In the genomic region with DNA sequence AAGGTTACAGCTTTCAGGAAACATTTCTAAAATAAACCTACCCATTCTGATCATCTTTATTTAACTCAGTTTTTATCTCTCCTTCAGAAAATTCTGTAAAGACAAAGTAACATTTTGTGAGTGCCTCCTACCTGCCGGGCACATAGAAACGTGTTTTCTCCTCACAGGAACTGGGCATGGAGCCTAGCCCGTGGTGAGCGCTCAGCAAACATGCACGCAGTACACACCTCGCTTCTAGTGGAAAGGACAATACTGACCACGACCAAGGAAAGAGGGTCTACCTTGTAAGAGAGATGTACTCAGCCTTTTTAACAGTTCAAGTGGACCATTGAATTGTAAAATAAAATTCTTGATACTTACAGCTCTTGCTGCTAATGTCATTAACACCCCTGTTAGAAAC, we compare ENCODE assay signal across 21 cellular contexts.
"Had no signal": no experiment of that assay in that cellular context is flagged by ENCODE, and none has a peak within 500 bp of the region (broad histone marks: within the 10 kb centered on the region; RNA-seq: fewer than 3 reads in every experiment).

No MANE protein-coding gene starts in this region.

- H3K27me3 Mint-ChIP-seq: stimulated activated naive CD8-positive, alpha-beta T cell treated with anti-CD3 and anti-CD28 coated beads, Interleukin-15, amount 100 ng/mL, for 72 hours had no signal

- H3K27me3 ChIP-seq: neutrophil, pancreas, suprapubic skin, thyroid gland had no signal

- FAIRE-seq: frontal cortex, keratinocyte, pancreas had no signal

- H3K4me3 ChIP-seq: pancreas, smooth muscle cell, suprapubic skin, thyroid gland had no signal

- H3K4me2 ChIP-seq: smooth muscle cell had no signal

- H3K9me3 Mint-ChIP-seq: effector memory CD8-positive, alpha-beta T cell; natural killer cell; neural crest cell; stimulated activated naive CD8-positive, alpha-beta T cell treated with anti-CD3 and anti-CD28 coated beads, Interleukin-15, amount 100 ng/mL, for 72 hours had no signal

- H3K36me3 Mint-ChIP-seq: natural killer cell had no signal

- H3K27ac ChIP-seq: neutrophil, pancreas, suprapubic skin, thyroid gland had no signal

- H3K4me1 ChIP-seq: pancreas, suprapubic skin, thyroid gland had no signal

- DNase-seq: cerebellar nuclear complex; cortex of kidney; effector memory CD8-positive, alpha-beta T cell; natural killer cell; pancreas; retina; stimulated activated CD4-positive, alpha-beta T cell treated with anti-CD3 and anti-CD28 coated beads, Interleukin-12 subunit alpha, Interleukin-12 subunit beta, amount 100 ng/mL, for 4 hours; stimulated activated CD4-positive, alpha-beta T cell treated with anti-CD3 and anti-CD28 coated beads, Interleukin-1b, Interleukin-23, amount 100 ng/mL, for 48 hours; stimulated activated CD4-positive, alpha-beta T cell treated with anti-CD3 and anti-CD28 coated beads, Interleukin-4, amount 100 ng/mL, for 1 hour; stimulated activated CD8-positive, alpha-beta memory T cell treated with anti-CD3 and anti-CD28 coated beads, Interleukin-4, amount 100 ng/mL, for 48 hours; stimulated activated naive CD4-positive, alpha-beta T cell; stimulated activated naive CD8-positive, alpha-beta T cell treated with anti-CD3 and anti-CD28 coated beads, Interleukin-15, amount 100 ng/mL, for 72 hours; thyroid gland; trophoblast cell had no signal

- H3K4me1 Mint-ChIP-seq: natural killer cell; neural crest cell; stimulated activated naive CD8-positive, alpha-beta T cell treated with anti-CD3 and anti-CD28 coated beads, Interleukin-15, amount 100 ng/mL, for 72 hours had no signal

- H3K36me3 ChIP-seq: pancreas, suprapubic skin, thyroid gland had no signal

- H3K4me3 Mint-ChIP-seq: effector memory CD8-positive, alpha-beta T cell; natural killer cell; neural crest cell; stimulated activated naive CD8-positive, alpha-beta T cell treated with anti-CD3 and anti-CD28 coated beads, Interleukin-15, amount 100 ng/mL, for 72 hours had no signal

- H3K9me3 ChIP-seq: neutrophil, pancreas, suprapubic skin, thyroid gland had no signal

- H3K27ac Mint-ChIP-seq: effector memory CD8-positive, alpha-beta T cell; natural killer cell; stimulated activated naive CD8-positive, alpha-beta T cell treated with anti-CD3 and anti-CD28 coated beads, Interleukin-15, amount 100 ng/mL, for 72 hours had no signal

- ATAC-seq: effector memory CD8-positive, alpha-beta T cell; natural killer cell; pancreas; sciatic nerve; stimulated activated naive CD8-positive, alpha-beta T cell treated with anti-CD3 and anti-CD28 coated beads, Interleukin-15, amount 100 ng/mL, for 72 hours had no signal
